Comparison of ENCODE assay signal across 8 cellular contexts in genomic region chr2:231780909-231781797, GRCh38. TPM values are rescaled to one million over a fixed set of nuclear protein-coding genes. Genes with fewer than 3 reads are reported as not detected.
DNase-seq lines count a peak whose midpoint lies in the region; ATAC-seq and TF ChIP-seq lines count a peak whose summit lies in the region.

Gene PDE6D (minus strand): TSS chr2:231781282. CDS start chr2:231781114, 168 bp downstream.

- peak within 1 kb of the TSS; percentile 93 to 96 for H3K4me3 ChIP-seq in left lung

- no peaks in the 10 kb centered on the region for H3K36me3 ChIP-seq in left lung

- peak within 1 kb of the TSS; percentile 97 to 98 for H3K4me3 Mint-ChIP-seq in CD14-positive monocyte

- H3K27ac Mint-ChIP-seq in CD14-positive monocyte = peak within 1 kb of the TSS; percentile 93 to 98 (median 97)

- peaks cover 4 to 50% of the 10 kb centered on the region in 2 donors for H3K4me1 ChIP-seq in left lung

- ATAC-seq in GM19397 (IDR thresholded peaks at IDR 0.05; ENCODE audit: unreplicated experiment) (peak; percentile 91), HG03571 (IDR thresholded peaks at IDR 0.05; ENCODE audit: unreplicated experiment) (peak; percentile 87), left lung (peak; percentile 96)

- intact Hi-C loops in CD14-positive monocyte (cut with micrococcal nuclease) = loop anchor here (5.0 to 10.0 kb wide), 6 partner anchors 74 to 319 kb away; partner anchors contain the start of genes PTMA (in 2 of the 2) and NCL (in 1 of the 2)
- intact Hi-C loops in left lung (cut with DNase I) = no loop called here

- TF ChIP-seq CTCF in CD14-positive monocyte (IDR thresholded peaks at IDR 0.05) (no peak), left lung (IDR thresholded peaks at IDR 0.05) (no peak)

- no peaks in the 10 kb centered on the region for H3K9me3 ChIP-seq in left lung

- peaks cover 37% of the 10 kb centered on the region for H3K4me1 Mint-ChIP-seq in CD14-positive monocyte

- H3K9me3 Mint-ChIP-seq in CD14-positive monocyte = peaks cover 0 to 3% (median 0%) of the 10 kb centered on the region in 7 donors

- peaks cover 3 to 5% of the 10 kb centered on the region in 2 donors for H3K36me3 Mint-ChIP-seq in CD14-positive monocyte

- H3K27me3 Mint-ChIP-seq in CD14-positive monocyte (ENCODE audit: low read depth in 3 of 3) = peaks cover 4 to 13% (median 7%) of the 10 kb centered on the region in 3 donors

- H3K27me3 ChIP-seq in left lung = no peaks in the 10 kb centered on the region

- peak within 1 kb of the TSS; percentile 85 to 87 for H3K27ac ChIP-seq in left lung

- DNase-seq in CD14-positive monocyte (ENCODE audit: low spot score) (peak; percentile 96), NCI-H82 (lab: John Stamatoyannopoulos, UW) (peak; percentile 99), dermis blood vessel endothelial cell (peak; percentile 99), left lung (peak; percentile 95 to 98)
- DNase-seq in activated CD4-positive, alpha-beta T cell treated with anti-CD3 and anti-CD28 coated beads, Interleukin-2, amount 50 U/mL, for 48 hours = peak; percentile 99
- peak; percentile 96 to 98 for DNase-seq in stimulated activated CD4-positive, alpha-beta T cell treated with anti-CD3 and anti-CD28 coated beads, Interleukin-2, amount 100 ng/mL, for 48 hours

RNA-seq across cellular contexts. Expression of gene PDE6D, which starts in this region (rescaled TPM):
- polyA plus RNA-seq in CD14-positive monocyte = 10 to 100 TPM; 50.5 to 54.6 TPM
- 22.7 and 29.8 TPM in 2 replicates for total RNA-seq in dermis blood vessel endothelial cell
- total RNA-seq in left lung = 10 to 100 TPM; 19.7 to 20.0 TPM

Comparison
In these comparisons a context has a peak if more than half of its experiments do, and no peak if none do; other contexts are left out.
1. Peak in every context shown above with its lines: DNase-seq, ATAC-seq, H3K4me3 ChIP-seq and H3K27ac ChIP-seq.
2. intact Hi-C loops: an anchor here in CD14-positive monocyte (5.0 to 10.0 kb wide); none called in left lung.